In genomic region chr15:100740105-100740504, GRCh38 we compare ENCODE assay signal across 15 cellular contexts.
A peak's percentile ranks its signal among the peaks of the same experiment; 100 is the strongest.
DNase-seq lines count a peak whose midpoint lies in the region; ATAC-seq and TF ChIP-seq lines count a peak whose summit lies in the region.
"Had no signal": no experiment of that assay in that cellular context is flagged by ENCODE, and none has a peak within 500 bp of the region (broad histone marks: within the 10 kb centered on the region; RNA-seq: fewer than 3 reads in every experiment).

No MANE protein-coding gene starts in this region.

- H4K5ac ChIP-seq in IMR-90 (ENCODE audit: low read depth, low read length) = no peak overlapping the region

- H2AFZ ChIP-seq in IMR-90 (replicated peaks; ENCODE audit: low read length, poor library complexity) = no peak overlapping the region
- H2AFZ ChIP-seq: PC-9 had no signal

- H3K4me2 ChIP-seq in IMR-90 (ENCODE audit: low read depth, low read length) = no peak overlapping the region
- H3K4me2 ChIP-seq: PC-9 had no signal

- DNase-seq in DMS53 (lab: John Stamatoyannopoulos, UW) (peak; percentile 48), DMS53 treated with DMSO at 0.1 percent for 48 hours (lab: John Stamatoyannopoulos, UW; ENCODE audit: unreplicated experiment) (no peak), IMR-90 (peak; percentile 90), dedifferentiated amniotic fluid mesenchymal stem cell (ENCODE audit: extremely low spot score) (peak; percentile 30), iris pigment epithelial cell (ENCODE audit: low read depth) (peak; percentile 50), BE2C (no peak), cardiac septum (ENCODE audit: low spot score) (no peak)
- no peak for DNase-seq in stimulated activated CD4-positive, alpha-beta T cell treated with anti-CD3 and anti-CD28 coated beads, Interleukin-12 subunit alpha, Interleukin-12 subunit beta, amount 100 ng/mL, for 4 hours
- DNase-seq: 8988T; CD4-positive, alpha-beta memory T cell; H7; NCI-H1694; NCI-H69; PC-9 had no signal

- BruUV-seq in IMR-90 (replicated peaks; lab: Mats Ljungman, UMichigan) = no TSS peak

- H3K56ac ChIP-seq in IMR-90 (ENCODE audit: extremely low read depth, insufficient read depth, low read length) = no peak overlapping the region

- no peak overlapping the region for H2AK5ac ChIP-seq in IMR-90 (ENCODE audit: low read depth, low read length)

- H3K4me3 ChIP-seq in IMR-90 (ENCODE audit: insufficient read depth, low read depth, low read length) (no peak overlapping the region), BE2C (ENCODE audit: low read depth, low read length) (no peak overlapping the region)
- H3K4me3 ChIP-seq: PC-9 had no signal

- POLR2A ChIA-PET in IMR-90 (lab: Charles Lee; ENCODE audit: unreplicated experiment) = interaction anchor here (0.5 kb wide), 1 partner anchor 602 kb away, joined by 3 read pairs; no protein-coding TSS in a partner anchor

- H3K27ac ChIP-seq in IMR-90 (ENCODE audit: insufficient read depth, low read length) = peak overlapping the region; percentile 20; the same call in 1 of the 2 replicates
- H3K27ac ChIP-seq: PC-9 had no signal

- H2BK120ac ChIP-seq in IMR-90 (ENCODE audit: low read depth, low read length) = no peak overlapping the region

- no peak for TF ChIP-seq CTCF in IMR-90 (conservative IDR thresholded peaks at IDR 0.05; ENCODE audit: low read depth, low read length)
- TF ChIP-seq CTCF in BE2C (IDR thresholded peaks at IDR 0.05; ENCODE audit: low read depth, low read length) = no peak

- peak overlapping the region; percentile 57; the same call in 1 of the 2 replicates for H2BK20ac ChIP-seq in IMR-90 (ENCODE audit: low read depth, low read length)

- no peak for TF ChIP-seq RAD21 in IMR-90 (IDR thresholded peaks at IDR 0.05; ENCODE audit: low read length)

- in situ Hi-C loops in IMR-90 (cut with MboI; ENCODE audit: low sequenced_read_pairs) = no loop called here

- H3K4ac ChIP-seq in IMR-90 (ENCODE audit: low read depth, low read length) = no peak overlapping the region

- no peaks in the 10 kb centered on the region for H3K79me1 ChIP-seq in IMR-90 (ENCODE audit: low read depth in 1 of 2, low read length in 2 of 2)

- dilution Hi-C loops in IMR-90 (cut with HindIII; ENCODE audit: low sequenced_read_pairs, unreplicated experiment) = no loop called here

- WGBS in IMR-90 (ENCODE audit: extremely low coverage in 2 of 2, insufficient read length in 1 of 2), 2 experiments = no CpG with 5 or more reads among the region's 1 CpG

- H3K36me3 ChIP-seq in IMR-90 (ENCODE audit: control insufficient read depth, insufficient read depth, low read length) = no peaks in the 10 kb centered on the region
- no peaks in the 10 kb centered on the region for H3K36me3 ChIP-seq in BE2C

- H2BK5ac ChIP-seq in IMR-90 (ENCODE audit: low read depth, low read length, poor library complexity, severe bottlenecking) = no peak overlapping the region

- no peak overlapping the region for H4K91ac ChIP-seq in IMR-90 (ENCODE audit: insufficient read depth, low read depth, low read length)

- H3K27me3 ChIP-seq in IMR-90 (ENCODE audit: control insufficient read depth, insufficient read depth, low read length) (no peaks in the 10 kb centered on the region), BE2C (peaks cover 3% of the 10 kb centered on the region)

- no peak for TF ChIP-seq POLR2A in IMR-90 (IDR thresholded peaks at IDR 0.05; ENCODE audit: low read depth, low read length)

- H3K4me1 ChIP-seq in IMR-90 (ENCODE audit: control insufficient read depth, insufficient read depth, low read length) = peaks cover 2% of the 10 kb centered on the region; the same call in 1 of the 2 replicates
- no peaks in the 10 kb centered on the region for H3K4me1 ChIP-seq in BE2C

- H3K9me3 ChIP-seq in IMR-90 (ENCODE audit: control insufficient read depth, insufficient read depth, low read length) (no peaks in the 10 kb centered on the region), BE2C (no peaks in the 10 kb centered on the region)

- H3K9ac ChIP-seq in IMR-90 (ENCODE audit: low read depth, low read length) = no peak overlapping the region

- 0 out of 2 replicates have a peak, but pooled peaks cover 3% of the 10 kb centered on the region for H3K9me1 ChIP-seq in IMR-90 (ENCODE audit: insufficient read depth, low read length)

- peak overlapping the region; percentile 82; the same call in 1 of the 2 replicates for H3K18ac ChIP-seq in IMR-90 (ENCODE audit: low read depth, low read length)

- H4K20me1 ChIP-seq in IMR-90 (ENCODE audit: insufficient read depth, low read length) = no peaks in the 10 kb centered on the region

- H2BK15ac ChIP-seq in IMR-90 (ENCODE audit: low read depth, low read length) = 0 out of 3 replicates have a peak overlapping the region, but pooled peaks have one; percentile 17

- H2AK9ac ChIP-seq in IMR-90 (replicated peaks; ENCODE audit: low read depth, low read length, poor library complexity) = no peak overlapping the region

- H4K8ac ChIP-seq in IMR-90 (ENCODE audit: low read depth in 2 of 2, low read length in 2 of 2) = no peak overlapping the region

- no peak overlapping the region for H3K14ac ChIP-seq in IMR-90 (replicated peaks; ENCODE audit: low read depth, low read length)

- intact Hi-C loops in IMR-90 (cut with micrococcal nuclease) = no loop called here
- intact Hi-C loops in cardiac septum (cut with DNase I) = no loop called here

- no peak overlapping the region for H3K23ac ChIP-seq in IMR-90 (ENCODE audit: low read depth, low read length)

- CTCF ChIA-PET in IMR-90 (lab: Yijun Ruan, JAX) = no interaction called here

- ATAC-seq in IMR-90 (ENCODE audit: low read depth) = peak; percentile 87
- ATAC-seq: Right ventricle myocardium inferior had no signal

TF ChIP-seq in IMR-90, 13 proteins besides CTCF, POLR2A, EP300 and RAD21:
- TF ChIP-seq USF2 (IDR thresholded peaks at IDR 0.05; ENCODE audit: low read depth, low read length) = no peak
- no peak for TF ChIP-seq MAZ (IDR thresholded peaks at IDR 0.05; ENCODE audit: borderline replicate concordance, low read depth, low read length)
- TF ChIP-seq CEBPB (IDR thresholded peaks at IDR 0.05; ENCODE audit: low read depth, low read length) = peak; percentile 39

Comparison
In these comparisons a context has a peak if more than half of its experiments do, and no peak if none do; other contexts are left out.
1. DNase-seq: peak in DMS53 (single experiment), IMR-90 (single experiment), dedifferentiated amniotic fluid mesenchymal stem cell (single experiment) and iris pigment epithelial cell (single experiment); none in DMS53 treated with DMSO at 0.1 percent for 48 hours (single experiment), BE2C (single experiment), stimulated activated CD4-positive, alpha-beta T cell treated with anti-CD3 and anti-CD28 coated beads, Interleukin-12 subunit alpha, Interleukin-12 subunit beta, amount 100 ng/mL, for 4 hours (single experiment) and cardiac septum (single experiment).